In the genomic region with DNA sequence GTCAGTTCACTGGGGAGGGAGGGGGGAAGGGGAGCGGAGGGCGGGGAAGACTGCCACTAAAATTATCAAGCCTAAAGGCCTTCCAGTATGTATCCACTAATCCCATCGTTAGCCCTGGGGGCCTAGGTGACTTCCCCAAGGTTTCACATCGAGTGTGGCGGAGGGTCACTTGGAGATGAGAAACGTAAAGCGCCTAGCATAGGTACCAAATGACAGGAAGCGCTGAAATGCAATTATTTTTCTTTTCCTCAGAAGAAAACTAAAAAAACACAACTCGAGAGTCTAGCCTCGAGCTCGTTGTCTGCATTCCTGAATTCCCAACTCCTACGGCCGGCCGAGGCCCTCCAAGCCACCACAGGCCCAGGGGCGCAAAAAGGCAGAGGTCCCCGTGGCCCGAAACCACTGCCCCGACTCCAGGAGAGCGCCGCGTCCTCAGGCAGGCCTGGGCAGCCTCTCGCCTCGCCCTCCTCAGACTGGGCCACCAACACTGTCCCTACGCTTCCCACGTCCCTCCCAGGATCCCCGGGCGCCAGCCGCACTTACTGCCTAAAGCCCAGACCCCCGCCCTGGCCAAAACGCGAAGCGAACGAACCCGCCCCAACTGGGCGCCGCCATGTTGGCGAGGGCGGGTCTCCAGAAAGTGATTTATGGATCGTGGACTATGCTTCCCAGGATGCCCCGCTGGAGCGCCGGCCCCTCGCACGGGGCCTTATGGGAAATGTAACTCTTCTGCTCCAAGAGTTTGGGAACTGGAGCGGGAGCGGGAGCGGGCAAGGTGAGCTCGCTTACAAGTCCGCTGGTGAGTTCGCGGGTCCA, we compare ENCODE assay signal across 8 cellular contexts. TPM values are rescaled to one million over a fixed set of nuclear protein-coding genes. Genes with fewer than 3 reads are reported as not detected.
DNase-seq lines count a peak whose midpoint lies in the region; ATAC-seq and TF ChIP-seq lines count a peak whose summit lies in the region.

A gene with protein sequence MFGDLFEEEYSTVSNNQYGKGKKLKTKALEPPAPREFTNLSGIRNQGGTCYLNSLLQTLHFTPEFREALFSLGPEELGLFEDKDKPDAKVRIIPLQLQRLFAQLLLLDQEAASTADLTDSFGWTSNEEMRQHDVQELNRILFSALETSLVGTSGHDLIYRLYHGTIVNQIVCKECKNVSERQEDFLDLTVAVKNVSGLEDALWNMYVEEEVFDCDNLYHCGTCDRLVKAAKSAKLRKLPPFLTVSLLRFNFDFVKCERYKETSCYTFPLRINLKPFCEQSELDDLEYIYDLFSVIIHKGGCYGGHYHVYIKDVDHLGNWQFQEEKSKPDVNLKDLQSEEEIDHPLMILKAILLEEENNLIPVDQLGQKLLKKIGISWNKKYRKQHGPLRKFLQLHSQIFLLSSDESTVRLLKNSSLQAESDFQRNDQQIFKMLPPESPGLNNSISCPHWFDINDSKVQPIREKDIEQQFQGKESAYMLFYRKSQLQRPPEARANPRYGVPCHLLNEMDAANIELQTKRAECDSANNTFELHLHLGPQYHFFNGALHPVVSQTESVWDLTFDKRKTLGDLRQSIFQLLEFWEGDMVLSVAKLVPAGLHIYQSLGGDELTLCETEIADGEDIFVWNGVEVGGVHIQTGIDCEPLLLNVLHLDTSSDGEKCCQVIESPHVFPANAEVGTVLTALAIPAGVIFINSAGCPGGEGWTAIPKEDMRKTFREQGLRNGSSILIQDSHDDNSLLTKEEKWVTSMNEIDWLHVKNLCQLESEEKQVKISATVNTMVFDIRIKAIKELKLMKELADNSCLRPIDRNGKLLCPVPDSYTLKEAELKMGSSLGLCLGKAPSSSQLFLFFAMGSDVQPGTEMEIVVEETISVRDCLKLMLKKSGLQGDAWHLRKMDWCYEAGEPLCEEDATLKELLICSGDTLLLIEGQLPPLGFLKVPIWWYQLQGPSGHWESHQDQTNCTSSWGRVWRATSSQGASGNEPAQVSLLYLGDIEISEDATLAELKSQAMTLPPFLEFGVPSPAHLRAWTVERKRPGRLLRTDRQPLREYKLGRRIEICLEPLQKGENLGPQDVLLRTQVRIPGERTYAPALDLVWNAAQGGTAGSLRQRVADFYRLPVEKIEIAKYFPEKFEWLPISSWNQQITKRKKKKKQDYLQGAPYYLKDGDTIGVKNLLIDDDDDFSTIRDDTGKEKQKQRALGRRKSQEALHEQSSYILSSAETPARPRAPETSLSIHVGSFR (minus strand): TSS at position 642 of the 816 bp plus-strand sequence. CDS start 1,228 bp downstream, outside the sequence.

- no peaks in the 10 kb centered on the region for H3K9me2 ChIP-seq in OCI-LY7 (ENCODE audit: insufficient read depth, low read length)

- peak within 1 kb of the TSS; percentile 22; the same call in 1 of the 2 replicates for H3K4me2 ChIP-seq in OCI-LY7 (ENCODE audit: low read length)

- H3K27ac ChIP-seq in HUES64 (ENCODE audit: low read depth, low read length) (peak within 1 kb of the TSS; percentile 95), OCI-LY7 (ENCODE audit: low read depth, low read length, poor library complexity, severe bottlenecking) (no peak within 1 kb of the TSS), mucosa of rectum (ENCODE audit: low read depth in 2 of 2, low read length in 2 of 2) (peak within 1 kb of the TSS; percentile 88 to 96)

- H3K27me3 ChIP-seq in HUES64 (ENCODE audit: insufficient read depth, low read length), result no peaks in the 10 kb centered on the region
- H3K27me3 ChIP-seq in mucosa of rectum (ENCODE audit: control insufficient read depth in 2 of 2, insufficient read depth in 2 of 2, low read length in 2 of 2), result no peaks in the 10 kb centered on the region

- no peaks in the 10 kb centered on the region for H3K9me3 ChIP-seq in HUES64 (ENCODE audit: insufficient read depth, low read depth, low read length)
- no peaks in the 10 kb centered on the region for H3K9me3 ChIP-seq in OCI-LY7 (ENCODE audit: low read length)
- H3K9me3 ChIP-seq in mucosa of rectum (ENCODE audit: control insufficient read depth in 2 of 2, low read length in 2 of 2), result no peaks in the 10 kb centered on the region

- no peaks in the 10 kb centered on the region for H4K20me1 ChIP-seq in OCI-LY7 (ENCODE audit: insufficient read depth, low read length)

- H3K36me3 ChIP-seq in HUES64 (ENCODE audit: insufficient read depth, low read length), result no peaks in the 10 kb centered on the region
- H3K36me3 ChIP-seq in OCI-LY7 (ENCODE audit: insufficient read depth, low read length), result no peaks in the 10 kb centered on the region
- no peaks in the 10 kb centered on the region for H3K36me3 ChIP-seq in mucosa of rectum (ENCODE audit: control insufficient read depth in 2 of 2, insufficient read depth in 2 of 2, low read length in 2 of 2)

- no peaks in the 10 kb centered on the region for H3K79me2 ChIP-seq in OCI-LY7 (ENCODE audit: insufficient read depth, low read depth, low read length)

- H3K4me3 ChIP-seq in HUES64 (ENCODE audit: low read length) (peak within 1 kb of the TSS; percentile 91), OCI-LY7 (ENCODE audit: low read depth, low read length, poor library complexity, severe bottlenecking) (no peak within 1 kb of the TSS), mucosa of rectum (ENCODE audit: low read length in 2 of 2) (peak within 1 kb of the TSS; percentile 81 to 94)

- TF ChIP-seq CTCF in GM20000 (IDR thresholded peaks at IDR 0.05; ENCODE audit: extremely low read depth, missing control alignments), result no peak
- TF ChIP-seq CTCF in OCI-LY7 (conservative IDR thresholded peaks at IDR 0.05; ENCODE audit: low read length), result no peak

- CTCF ChIA-PET in OCI-LY7 (lab: Charles Lee; ENCODE audit: unreplicated experiment), result no interaction called here

- no TSS peak for BruUV-seq in OCI-LY7 (replicated peaks; lab: Mats Ljungman, UMichigan)

- H3K4me1 ChIP-seq in HUES64 (ENCODE audit: insufficient read depth, low read length), result peaks cover 4% of the 10 kb centered on the region; the same call in 1 of the 2 replicates
- no peaks in the 10 kb centered on the region for H3K4me1 ChIP-seq in OCI-LY7 (ENCODE audit: insufficient read depth, low read length, poor library complexity, severe bottlenecking)
- peaks cover 4 to 5% of the 10 kb centered on the region in 2 donors for H3K4me1 ChIP-seq in mucosa of rectum (ENCODE audit: control insufficient read depth in 2 of 2, insufficient read depth in 2 of 2, low read length in 2 of 2)

- intact Hi-C loops in OCI-LY7 (cut with micrococcal nuclease; ENCODE audit: unreplicated experiment), result no loop called here

- under 1% methylated on average over 46 of the region's 51 CpGs for WGBS in HUES64

- H3K9ac ChIP-seq in HUES64 (ENCODE audit: low read depth, low read length) (peak within 1 kb of the TSS; percentile 95), mucosa of rectum (ENCODE audit: low read depth in 1 of 2, low read length in 2 of 2) (peak within 1 kb of the TSS; percentile 92 to 96)

- ATAC-seq in esophagus mucosa, result peak; percentile 98

- peak within 1 kb of the TSS; percentile 77 for H2AFZ ChIP-seq in OCI-LY7 (ENCODE audit: low read length)

- POLR2A ChIA-PET in OCI-LY7 (lab: Charles Lee), result interaction anchor here (0.6 kb wide), 1 partner anchor 9 kb away, joined by 3 read pairs; no protein-coding TSS in a partner anchor

- DNase-seq in CD1c-positive myeloid dendritic cell (ENCODE audit: extremely low spot score) (peak; percentile 71), GM20000 (ENCODE audit: low spot score) (peak; percentile 59), OCI-LY7 (ENCODE audit: low spot score) (no peak)
- DNase-seq in activated T-cell treated with anti-CD3 and anti-CD28 coated beads, Interleukin-2, amount 50 U/mL, for 48 hours, result peak; percentile 78 to 81
- peak; percentile 20 to 24 for DNase-seq in stimulated activated CD8-positive, alpha-beta memory T cell treated with anti-CD3 and anti-CD28 coated beads, Interleukin-4, amount 100 ng/mL, for 4 hours (ENCODE audit: low read depth in 2 of 2, low spot score in 1 of 2)

RNA-seq across cellular contexts. Expression of the gene that starts here (rescaled TPM):
- 7.4 TPM for polyA plus RNA-seq in HUES64 (2013, experiment 1 of 2)
- polyA plus RNA-seq in HUES64 (2013, experiment 2 of 2), result 9.6 TPM
- total RNA-seq in OCI-LY7 (2014; rRNA removed; shearing (Covaris generic)), result 1.2 and 1.7 TPM in 2 replicates
- 0.51 and 1.7 TPM in 2 replicates for total RNA-seq in OCI-LY7 (2022)
- 28.6 TPM for total RNA-seq in esophagus mucosa

Comparison
In these comparisons a context has a peak if more than half of its experiments do, and no peak if none do; other contexts are left out.
1. RNA of the gene that starts here (total RNA-seq): 28.6 TPM in esophagus mucosa (single experiment); 0.51 to 1.7 TPM in OCI-LY7; every median in the first group is over 10 times any median in the second.